In the genomic region with DNA sequence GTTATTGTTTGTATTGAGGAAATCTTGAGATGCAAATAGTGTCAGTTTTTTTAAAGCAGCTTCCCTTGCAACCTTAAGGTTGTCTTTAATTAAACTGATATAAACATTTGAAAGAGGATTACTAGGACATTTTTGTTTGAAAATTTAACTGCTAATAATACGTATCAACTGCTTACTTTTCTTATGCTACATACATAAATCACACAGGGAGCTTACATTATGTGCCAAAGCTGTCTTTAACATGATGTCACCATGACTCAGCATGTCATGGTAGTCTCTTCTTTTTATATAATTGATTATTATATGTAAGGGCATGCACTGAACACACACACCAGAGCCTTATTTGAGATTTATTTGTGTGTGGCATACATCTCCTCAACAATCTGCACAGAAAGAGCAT, we compare ENCODE assay signal across 11 cellular contexts.
DNase-seq lines count a peak whose midpoint lies in the region; FAIRE-seq and TF ChIP-seq lines count a peak whose summit lies in the region.
"Had no signal": no experiment of that assay in that cellular context is flagged by ENCODE, and none has a peak within 500 bp of the region (broad histone marks: within the 10 kb centered on the region; RNA-seq: fewer than 3 reads in every experiment).

No MANE protein-coding gene starts in this region.

- no peak overlapping the region for H3K4me3 ChIP-seq in endothelial cell of umbilical vein (replicated peaks in 1 of 3; ENCODE audit: insufficient read depth in 1 of 3, low read depth in 1 of 3, low read length in 3 of 3)
- H3K4me3 ChIP-seq in smooth muscle cell: no peak overlapping the region

- TF ChIP-seq POLR2A in endothelial cell of umbilical vein (IDR thresholded peaks at IDR 0.05; ENCODE audit: low read depth, low read length): no peak

- no peak for FAIRE-seq in endothelial cell of umbilical vein (lab: Jason Lieb, UNC)
- FAIRE-seq: A204.1 had no signal

- no peak overlapping the region for H3K4me3 Mint-ChIP-seq in activated naive CD4-positive, alpha-beta T cell treated with anti-CD3 and anti-CD28 coated beads, Interleukin-2, amount 10 ng/mL, durations not matched to agents 7 days and 5 days
- H3K4me3 Mint-ChIP-seq: activated naive CD8-positive, alpha-beta T cell treated with anti-CD3 and anti-CD28 coated beads, Interleukin-2, amount 10 ng/mL, durations not matched to agents 7 days and 5 days; T-helper 1 cell treated with Interleukin-12 subunit alpha and Interleukin-12 subunit beta and Interleukin-4 antibody, amounts not matched to agents 30 μg/mL and 1 μg/mL, for 36 hours had no signal

- BruUV-seq in endothelial cell of umbilical vein (replicated peaks; lab: Mats Ljungman, UMichigan): no TSS peak

- H3K4me1 ChIP-seq in endothelial cell of umbilical vein (ENCODE audit: control insufficient read depth, extremely low read depth, insufficient read depth, low read length): peaks cover 9% of the 10 kb centered on the region
- H3K4me1 ChIP-seq in smooth muscle cell (ENCODE audit: low read depth): peaks cover 6% of the 10 kb centered on the region

- POLR2A ChIA-PET in endothelial cell of umbilical vein (lab: Charles Lee): no interaction called here

- no peaks in the 10 kb centered on the region for H3F3A ChIP-seq in smooth muscle cell (ENCODE audit: low read depth)

- no peaks in the 10 kb centered on the region for H3K27me3 Mint-ChIP-seq in activated naive CD4-positive, alpha-beta T cell treated with anti-CD3 and anti-CD28 coated beads, Interleukin-2, amount 10 ng/mL, durations not matched to agents 7 days and 5 days

- no peaks in the 10 kb centered on the region for H3K27me3 ChIP-seq in endothelial cell of umbilical vein (ENCODE audit: control insufficient read depth in 2 of 2, insufficient read depth in 2 of 2, low read length in 2 of 2)
- no peaks in the 10 kb centered on the region for H3K27me3 ChIP-seq in smooth muscle cell (ENCODE audit: low read depth)

- H3K9me3 Mint-ChIP-seq in activated naive CD4-positive, alpha-beta T cell treated with anti-CD3 and anti-CD28 coated beads, Interleukin-2, amount 10 ng/mL, durations not matched to agents 7 days and 5 days: no peaks in the 10 kb centered on the region
- H3K9me3 Mint-ChIP-seq: T-helper 1 cell treated with Interleukin-12 subunit alpha and Interleukin-12 subunit beta and Interleukin-4 antibody, amounts not matched to agents 30 μg/mL and 1 μg/mL, for 36 hours had no signal

- no peaks in the 10 kb centered on the region for H3K9me1 ChIP-seq in endothelial cell of umbilical vein (replicated peaks; ENCODE audit: control insufficient read depth, extremely low read depth, insufficient read depth, low read length)

- H3K9ac ChIP-seq in endothelial cell of umbilical vein (replicated peaks; ENCODE audit: extremely low read depth, insufficient read depth, low read length): no peak overlapping the region
- H3K9ac ChIP-seq in smooth muscle cell (ENCODE audit: low read depth): peak overlapping the region; percentile 82

- no peak overlapping the region for H3K27ac Mint-ChIP-seq in activated naive CD4-positive, alpha-beta T cell treated with anti-CD3 and anti-CD28 coated beads, Interleukin-2, amount 10 ng/mL, durations not matched to agents 7 days and 5 days
- H3K27ac Mint-ChIP-seq: activated naive CD8-positive, alpha-beta T cell treated with anti-CD3 and anti-CD28 coated beads, Interleukin-2, amount 10 ng/mL, durations not matched to agents 7 days and 5 days; T-helper 1 cell treated with Interleukin-12 subunit alpha and Interleukin-12 subunit beta and Interleukin-4 antibody, amounts not matched to agents 30 μg/mL and 1 μg/mL, for 36 hours had no signal

- H3K36me3 ChIP-seq in endothelial cell of umbilical vein (ENCODE audit: control insufficient read depth in 2 of 2, extremely low read depth in 1 of 2, insufficient read depth in 2 of 2, low read length in 2 of 2): no peaks in the 10 kb centered on the region
- H3K36me3 ChIP-seq in smooth muscle cell (ENCODE audit: low read depth): no peaks in the 10 kb centered on the region

- no peak overlapping the region for H3K27ac ChIP-seq in endothelial cell of umbilical vein (ENCODE audit: insufficient read depth, low read depth, low read length)
- peak overlapping the region; percentile 97 for H3K27ac ChIP-seq in smooth muscle cell (ENCODE audit: low read depth)

- H3K4me2 ChIP-seq in endothelial cell of umbilical vein (ENCODE audit: insufficient read depth, low read length) (peak overlapping the region; percentile 32), smooth muscle cell (peak overlapping the region; percentile 29)

- intact Hi-C loops in endothelial cell of umbilical vein (cut with micrococcal nuclease): no loop called here

- TF ChIP-seq CTCF in endothelial cell of umbilical vein (IDR thresholded peaks at IDR 0.05; ENCODE audit: extremely low read depth in 1 of 2, insufficient read depth in 1 of 2, low read depth in 1 of 2, low read length in 2 of 2) (no peak), smooth muscle cell (IDR thresholded peaks at IDR 0.05; ENCODE audit: borderline replicate concordance, insufficient read depth, poor library complexity, severe bottlenecking) (no peak)

- DNase-seq in NCI-H1417 (lab: John Stamatoyannopoulos, UW) (peak in 2 of 3 experiments; percentile 4 to 60), NCI-H1417 treated with DMSO at 0.1 percent for 48 hours (lab: John Stamatoyannopoulos, UW) (no peak), RPMI7951 (ENCODE audit: low read depth) (peak; percentile 62), endothelial cell of umbilical vein (ENCODE audit: low read depth, low spot score) (peak; percentile 63), smooth muscle cell (lab: John Stamatoyannopoulos, UW; ENCODE audit: unreplicated experiment) (no peak), NK-92 (lab: John Stamatoyannopoulos, UW; ENCODE audit: unreplicated experiment) (no peak), activated gamma-delta T cell (lab: John Stamatoyannopoulos, UW) (no peak)
- no peak for DNase-seq in activated naive CD4-positive, alpha-beta T cell treated with anti-CD3 and anti-CD28 coated beads, Interleukin-2, amount 10 ng/mL, durations not matched to agents 7 days and 5 days
- DNase-seq: activated naive CD8-positive, alpha-beta T cell treated with anti-CD3 and anti-CD28 coated beads, Interleukin-2, amount 10 ng/mL, durations not matched to agents 7 days and 5 days had no signal

- CTCF ChIA-PET in endothelial cell of umbilical vein (lab: Charles Lee): interaction anchor here (0.8 to 1.6 kb wide), 8 partner anchors 9 to 136 kb away, joined by 3 to 4 read pairs (median 3); no protein-coding TSS in a partner anchor
- CTCF ChIA-PET in activated naive CD4-positive, alpha-beta T cell treated with anti-CD3 and anti-CD28 coated beads, Interleukin-2, amount 10 ng/mL, durations not matched to agents 7 days and 5 days (lab: Charles Lee): no interaction called here

- no peaks in the 10 kb centered on the region for H3K79me2 ChIP-seq in endothelial cell of umbilical vein (ENCODE audit: control insufficient read depth, insufficient read depth, low read length)
- H3K79me2 ChIP-seq in smooth muscle cell (ENCODE audit: low read depth): no peaks in the 10 kb centered on the region

- H4K20me1 ChIP-seq in endothelial cell of umbilical vein (replicated peaks; ENCODE audit: control insufficient read depth, extremely low read depth, insufficient read depth, low read length) (no peaks in the 10 kb centered on the region), smooth muscle cell (ENCODE audit: low read depth) (no peaks in the 10 kb centered on the region)

- H2AFZ ChIP-seq in endothelial cell of umbilical vein (ENCODE audit: low read depth, low read length) (peak overlapping the region; percentile 35), smooth muscle cell (ENCODE audit: low read depth) (no peak overlapping the region)

- H3K36me3 Mint-ChIP-seq in activated naive CD4-positive, alpha-beta T cell treated with anti-CD3 and anti-CD28 coated beads, Interleukin-2, amount 10 ng/mL, durations not matched to agents 7 days and 5 days: no peaks in the 10 kb centered on the region
- H3K36me3 Mint-ChIP-seq: activated naive CD8-positive, alpha-beta T cell treated with anti-CD3 and anti-CD28 coated beads, Interleukin-2, amount 10 ng/mL, durations not matched to agents 7 days and 5 days had no signal

- H3K4me1 Mint-ChIP-seq in activated naive CD4-positive, alpha-beta T cell treated with anti-CD3 and anti-CD28 coated beads, Interleukin-2, amount 10 ng/mL, durations not matched to agents 7 days and 5 days: no peaks in the 10 kb centered on the region
- H3K4me1 Mint-ChIP-seq: activated naive CD8-positive, alpha-beta T cell treated with anti-CD3 and anti-CD28 coated beads, Interleukin-2, amount 10 ng/mL, durations not matched to agents 7 days and 5 days had no signal

- 13% methylated on average over 1 of the region's 1 CpG for WGBS in smooth muscle cell (ENCODE audit: low lambda C conversion rate)

- dilution Hi-C loops in endothelial cell of umbilical vein (cut with MboI; ENCODE audit: extremely low pct_ligation_motif_present, low sequenced_read_pairs): no loop called here

- H3K9me3 ChIP-seq in endothelial cell of umbilical vein (replicated peaks; ENCODE audit: control insufficient read depth, insufficient read depth, low read length) (no peaks in the 10 kb centered on the region), smooth muscle cell (replicated peaks; ENCODE audit: low read depth) (no peaks in the 10 kb centered on the region)

TF ChIP-seq in endothelial cell of umbilical vein, 7 proteins besides CTCF, POLR2A, EP300 and RAD21:
- TF ChIP-seq POLR2AphosphoS5 (IDR thresholded peaks at IDR 0.05; ENCODE audit: insufficient read depth, low read depth, low read length) (no peak), GATA2 (IDR thresholded peaks at IDR 0.05; ENCODE audit: insufficient read depth, insufficient read length, low read depth, low read length) (no peak), FOS (IDR thresholded peaks at IDR 0.05; ENCODE audit: borderline replicate concordance, insufficient read depth, low read length) (peak; percentile 46), JUN (IDR thresholded peaks at IDR 0.05; ENCODE audit: borderline replicate concordance, insufficient read depth, insufficient read length, low read depth) (peak; percentile 67), EZH2 (IDR thresholded peaks at IDR 0.05; ENCODE audit: borderline replicate concordance, low read depth, low read length, severe bottlenecking) (no peak)
- TF ChIP-seq, protein P1, sequence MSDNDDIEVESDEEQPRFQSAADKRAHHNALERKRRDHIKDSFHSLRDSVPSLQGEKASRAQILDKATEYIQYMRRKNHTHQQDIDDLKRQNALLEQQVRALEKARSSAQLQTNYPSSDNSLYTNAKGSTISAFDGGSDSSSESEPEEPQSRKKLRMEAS (IDR thresholded peaks at IDR 0.05; ENCODE audit: insufficient read depth, insufficient read length): no peak
TF ChIP-seq in endothelial cell of umbilical vein: peak in this region for 2.

Comparison
In these comparisons a context has a peak if more than half of its experiments do, and no peak if none do; other contexts are left out.
1. DNase-seq: peak in NCI-H1417 (2 of 3), RPMI7951 (single experiment) and endothelial cell of umbilical vein (single experiment); none in NCI-H1417 treated with DMSO at 0.1 percent for 48 hours (single experiment), smooth muscle cell (single experiment), activated naive CD4-positive, alpha-beta T cell treated with anti-CD3 and anti-CD28 coated beads, Interleukin-2, amount 10 ng/mL, durations not matched to agents 7 days and 5 days (single experiment), NK-92 (single experiment) and activated gamma-delta T cell (single experiment).